ENCODE assay signal across 25 cellular contexts in the genomic region with DNA sequence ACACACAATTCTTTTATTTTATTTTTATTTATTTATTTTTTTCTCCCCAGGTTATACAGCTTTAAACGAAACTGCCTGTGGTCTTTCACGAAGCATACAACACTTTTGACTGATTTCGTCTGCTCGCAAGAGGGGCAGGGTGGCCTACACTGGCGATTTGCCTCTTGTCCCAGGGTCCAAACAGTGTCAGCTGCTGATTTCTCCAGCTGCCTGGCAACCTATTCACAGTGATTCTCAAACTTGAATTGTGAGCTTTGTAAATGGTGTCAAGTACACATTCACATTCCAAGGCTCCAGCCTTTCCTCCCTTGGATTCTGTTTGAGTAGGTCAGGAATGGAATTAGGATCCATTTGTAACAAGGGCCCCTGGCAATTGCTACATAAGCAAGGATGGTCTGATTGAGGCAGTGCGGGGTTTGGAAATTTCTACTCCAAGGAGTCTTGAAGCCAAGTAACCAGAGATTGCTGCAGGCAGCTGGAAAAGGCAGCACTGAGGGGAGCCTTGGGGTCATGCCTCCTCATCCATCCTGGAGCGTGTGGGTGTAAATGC.
"Had no signal": no experiment of that assay in that cellular context is flagged by ENCODE, and none has a peak within 500 bp of the region (broad histone marks: within the 10 kb centered on the region; RNA-seq: fewer than 3 reads in every experiment).

No MANE protein-coding gene starts in this region.

- H3K9me3 ChIP-seq: mucosa of descending colon, neutrophil, pancreas, tibial nerve, vagina had no signal

- H3K79me2 ChIP-seq: hepatocyte had no signal

- H3K27ac Mint-ChIP-seq: activated B cell treated with CpG ODN at 0.5 μM for 24 hours; activated CD4-positive, alpha-beta memory T cell treated with anti-CD3 and anti-CD28 coated beads for 36 hours; activated naive CD4-positive, alpha-beta T cell treated with anti-CD3 and anti-CD28 coated beads, Interleukin-2, amount 50 U/mL, for 24 hours; activated T-cell treated with anti-CD3 and anti-CD28 coated beads, Interleukin-2, amount 50 U/mL, for 72 hours; stimulated activated naive CD8-positive, alpha-beta T cell treated with anti-CD3 and anti-CD28 coated beads, Interleukin-15, Interleukin-2, amounts not matched to agents 100 ng/mL and 50 ng/mL, for 24 hours; T-helper 17 cell had no signal

- H3K4me2 ChIP-seq: hepatocyte had no signal

- DNase-seq: activated B cell treated with CpG ODN at 0.5 μM for 24 hours; activated CD4-positive, alpha-beta memory T cell treated with anti-CD3 and anti-CD28 coated beads for 36 hours; activated CD4-positive, alpha-beta T cell treated with anti-CD3 and anti-CD28 coated beads for 4 hours; activated effector memory CD4-positive, alpha-beta T cell treated with anti-CD3 and anti-CD28 coated beads, Interleukin-2, amount 50 U/mL, for 16 hours; activated T-cell treated with anti-CD3 and anti-CD28 coated beads, Interleukin-2, amount 50 U/mL, for 72 hours; aorta; erythroblast; foreskin keratinocyte; glutamatergic neuron; mesenchymal stem cell; mucosa of descending colon; pancreas; right cardiac atrium; stimulated activated CD4-positive, alpha-beta T cell treated with anti-CD3 and anti-CD28 coated beads, Interleukin-12 subunit alpha, Interleukin-12 subunit beta, amount 100 ng/mL, for 4 hours; stimulated activated CD4-positive, alpha-beta T cell treated with anti-CD3 and anti-CD28 coated beads, Interleukin-4, amount 100 ng/mL, for 4 hours; SW 1271; T-helper 17 cell had no signal

- FAIRE-seq: endometrium, pancreas had no signal

- H3K27me3 ChIP-seq: foreskin keratinocyte, hepatocyte, neutrophil, pancreas, tibial nerve, vagina had no signal

- H3K36me3 ChIP-seq: neutrophil, pancreas, tibial nerve, vagina had no signal

- H3K4me1 Mint-ChIP-seq: activated B cell treated with CpG ODN at 0.5 μM for 24 hours; activated naive CD4-positive, alpha-beta T cell treated with anti-CD3 and anti-CD28 coated beads, Interleukin-2, amount 50 U/mL, for 24 hours; T-helper 17 cell had no signal

- H3K4me3 ChIP-seq: hepatocyte, mucosa of descending colon, pancreas, tibial nerve, vagina had no signal

- ATAC-seq: activated T-cell treated with anti-CD3 and anti-CD28 coated beads, Interleukin-2, amount 50 U/mL, for 72 hours; foreskin keratinocyte; mucosa of descending colon; pancreas; right cardiac atrium; T-helper 17 cell had no signal

- H2AFZ ChIP-seq: hepatocyte had no signal

- H3K4me3 Mint-ChIP-seq: activated B cell treated with CpG ODN at 0.5 μM for 24 hours; activated CD4-positive, alpha-beta memory T cell treated with anti-CD3 and anti-CD28 coated beads for 36 hours; activated naive CD4-positive, alpha-beta T cell treated with anti-CD3 and anti-CD28 coated beads, Interleukin-2, amount 50 U/mL, for 24 hours; activated T-cell treated with anti-CD3 and anti-CD28 coated beads, Interleukin-2, amount 50 U/mL, for 72 hours; stimulated activated naive CD8-positive, alpha-beta T cell treated with anti-CD3 and anti-CD28 coated beads, Interleukin-15, Interleukin-2, amounts not matched to agents 100 ng/mL and 50 ng/mL, for 24 hours; T-helper 17 cell had no signal

- H3K36me3 Mint-ChIP-seq: activated CD4-positive, alpha-beta memory T cell treated with anti-CD3 and anti-CD28 coated beads for 36 hours; activated naive CD4-positive, alpha-beta T cell treated with anti-CD3 and anti-CD28 coated beads, Interleukin-2, amount 50 U/mL, for 24 hours; brain had no signal

- H3K4me1 ChIP-seq: foreskin keratinocyte, tibial nerve, vagina had no signal

- H3K9me3 Mint-ChIP-seq: activated B cell treated with CpG ODN at 0.5 μM for 24 hours; activated CD4-positive, alpha-beta memory T cell treated with anti-CD3 and anti-CD28 coated beads for 36 hours; activated naive CD4-positive, alpha-beta T cell treated with anti-CD3 and anti-CD28 coated beads, Interleukin-2, amount 50 U/mL, for 24 hours; activated T-cell treated with anti-CD3 and anti-CD28 coated beads, Interleukin-2, amount 50 U/mL, for 72 hours; brain; stimulated activated naive CD8-positive, alpha-beta T cell treated with anti-CD3 and anti-CD28 coated beads, Interleukin-15, Interleukin-2, amounts not matched to agents 100 ng/mL and 50 ng/mL, for 24 hours had no signal

- H3K27ac ChIP-seq: foreskin keratinocyte, hepatocyte, neutrophil, pancreas, tibial nerve, vagina had no signal

- H3K27me3 Mint-ChIP-seq: activated naive CD4-positive, alpha-beta T cell treated with anti-CD3 and anti-CD28 coated beads, Interleukin-2, amount 50 U/mL, for 24 hours had no signal
